ENCODE assay signal across 18 cellular contexts in the genomic region with DNA sequence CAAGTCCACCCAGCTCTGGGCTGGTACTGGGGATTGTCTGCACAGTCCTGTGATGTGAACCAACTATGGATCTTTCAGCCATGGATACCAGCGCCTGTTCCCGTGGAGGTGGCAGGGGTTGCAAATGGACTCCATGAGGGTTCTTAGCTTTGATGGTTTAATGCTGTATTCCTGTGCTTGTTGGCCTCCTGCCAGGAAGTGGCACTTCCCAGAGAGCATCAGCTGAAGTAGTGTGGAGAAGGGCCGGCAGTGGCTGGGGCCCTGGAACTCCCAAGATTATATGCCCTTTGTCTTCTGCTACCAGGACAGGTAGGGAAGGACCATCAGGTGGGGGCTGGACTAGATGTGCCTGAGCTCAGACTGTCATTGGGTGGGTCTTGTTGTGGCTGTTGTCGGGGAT.
DNase-seq lines count a peak whose midpoint lies in the region; ATAC-seq, FAIRE-seq and TF ChIP-seq lines count a peak whose summit lies in the region.
"Had no signal": no experiment of that assay in that cellular context is flagged by ENCODE, and none has a peak within 500 bp of the region (broad histone marks: within the 10 kb centered on the region; RNA-seq: fewer than 3 reads in every experiment).

No MANE protein-coding gene starts in this region.

- H3K4me1 ChIP-seq in BE2C (no peaks in the 10 kb centered on the region), K562 (replicated peaks in 1 of 2; ENCODE audit: control insufficient read depth in 2 of 2, insufficient read depth in 2 of 2, low read length in 2 of 2) (no peaks in the 10 kb centered on the region), pancreas (no peaks in the 10 kb centered on the region), heart right ventricle (no peaks in the 10 kb centered on the region)
- H3K4me1 ChIP-seq: A549 had no signal

- no peaks in the 10 kb centered on the region for H3K9me3 ChIP-seq in BE2C
- peaks cover 2% of the 10 kb centered on the region; the same call in 1 of the 2 replicates for H3K9me3 ChIP-seq in K562 (replicated peaks; ENCODE audit: control insufficient read depth, insufficient read depth, low read depth, low read length)
- H3K9me3 ChIP-seq in pancreas: no peaks in the 10 kb centered on the region
- peaks cover 0 to 28% (median 0%) of the 10 kb centered on the region in 11 donors for H3K9me3 ChIP-seq in heart right ventricle
- H3K9me3 ChIP-seq: A549 had no signal

- TF ChIP-seq EP300 in K562 (IDR thresholded peaks at IDR 0.05; ENCODE audit: low read length): no peak

- no peak for TF ChIP-seq CTCF in BE2C (IDR thresholded peaks at IDR 0.05; ENCODE audit: low read depth, low read length)
- TF ChIP-seq CTCF in K562 (IDR thresholded peaks at IDR 0.05 in 2 of 3, conservative IDR thresholded peaks at IDR 0.05 in 1 of 3; ENCODE audit: insufficient read depth in 2 of 3, low read depth in 1 of 3, low read length in 3 of 3): no peak
- no peak for TF ChIP-seq CTCF in pancreas (IDR thresholded peaks at IDR 0.05)
- TF ChIP-seq CTCF in heart right ventricle (IDR thresholded peaks at IDR 0.05): no peak

- no peaks in the 10 kb centered on the region for H3K9me1 ChIP-seq in K562 (ENCODE audit: control insufficient read depth, insufficient read depth, low read length)

- no peak for TF ChIP-seq POLR2A in K562 (conservative IDR thresholded peaks at IDR 0.05)

- H3K4me2 ChIP-seq in K562 (ENCODE audit: insufficient read depth, low read length): no peak overlapping the region
- H3K4me2 ChIP-seq: A549 had no signal

- intact Hi-C loops in K562 (cut with micrococcal nuclease) (no loop called here), pancreas (cut with DNase I) (no loop called here), heart right ventricle (cut with DNase I) (no loop called here)

- ATAC-seq in K562 (no peak), pancreas (no peak), heart right ventricle (no peak), HG02981 (IDR thresholded peaks at IDR 0.05; ENCODE audit: unreplicated experiment) (no peak)
- ATAC-seq: A549; CD8-positive, alpha-beta T cell had no signal

- BruUV-seq in K562 (replicated peaks; lab: Mats Ljungman, UMichigan): no TSS peak

- no peak overlapping the region for H2AFZ ChIP-seq in K562 (ENCODE audit: low read depth, low read length)

- in situ Hi-C loops in K562 (cut with MboI): no loop called here

- no peak overlapping the region for H3K9ac ChIP-seq in K562 (ENCODE audit: insufficient read depth in 1 of 2, low read depth in 2 of 2, low read length in 2 of 2)

- FAIRE-seq in K562 (lab: Jason Lieb, UNC) (no peak), pancreas (lab: Jason Lieb, UNC) (no peak), urothelium cell line (lab: Jason Lieb, UNC) (no peak)
- FAIRE-seq: A549, D721Med, G401.6, GM12892, GM19239 had no signal

- no peaks in the 10 kb centered on the region for H3K79me2 ChIP-seq in K562 (ENCODE audit: control insufficient read depth, insufficient read depth, low read length)

- H3K36me3 ChIP-seq in BE2C: no peaks in the 10 kb centered on the region
- no peaks in the 10 kb centered on the region for H3K36me3 ChIP-seq in K562 (ENCODE audit: control insufficient read depth, insufficient read depth, low read length)
- no peaks in the 10 kb centered on the region for H3K36me3 ChIP-seq in pancreas
- no peaks in the 10 kb centered on the region for H3K36me3 ChIP-seq in heart right ventricle

- TF ChIP-seq RAD21 in K562 (CRISPR knock-in tag; conservative IDR thresholded peaks at IDR 0.05 in 1 of 2, IDR thresholded peaks at IDR 0.05 in 1 of 2): no peak

- H3K27me3 ChIP-seq in BE2C (no peaks in the 10 kb centered on the region; the same call in 1 of the 2 replicates), K562 (ENCODE audit: control insufficient read depth in 2 of 2, insufficient read depth in 2 of 2, low read length in 2 of 2) (no peaks in the 10 kb centered on the region), pancreas (no peaks in the 10 kb centered on the region), heart right ventricle (no peaks in the 10 kb centered on the region)

- H4K20me1 ChIP-seq in K562 (replicated peaks; ENCODE audit: control insufficient read depth, insufficient read depth, low read length): no peaks in the 10 kb centered on the region

- CTCF ChIA-PET in K562 (lab: Yijun Ruan, JAX; ENCODE audit: low intra/inter-chr PET ratio): no interaction called here

- POLR2A ChIA-PET in K562 (lab: Yijun Ruan, JAX): no interaction called here

- H3K27ac ChIP-seq in K562 (ENCODE audit: extremely low read depth, low read depth, low read length): no peak overlapping the region
- H3K27ac ChIP-seq in pancreas: no peak overlapping the region
- H3K27ac ChIP-seq in heart right ventricle: no peak overlapping the region
- H3K27ac ChIP-seq: A549, HL-60 had no signal

- DNase-seq in BE2C: peak; percentile 18
- DNase-seq in Daoy (ENCODE audit: low read depth): peak; percentile 1
- DNase-seq in K562 (ENCODE audit: extremely low read depth in 1 of 4, low spot score in 3 of 4): no peak
- DNase-seq in pancreas: peak in 4 of 6 donors; percentile 7 to 43 (median 26)
- no peak for DNase-seq in heart right ventricle
- no peak for DNase-seq in urothelium cell line (ENCODE audit: low spot score)
- DNase-seq: CD8-positive, alpha-beta T cell; COR-L47; DMS79; EL; HCEC 1CT had no signal

- WGBS in K562 (ENCODE audit: insufficient coverage, low coverage, missing lambda C conversion rate): 25% methylated on average over 4 of the region's 4 CpGs
- 82 to 88% methylated on average over 4 of the region's 4 CpGs for WGBS in pancreas, 2 donors
- WGBS in heart right ventricle, 2 donors: 83 to 90% methylated on average over 4 of the region's 4 CpGs

- H3K4me3 ChIP-seq in BE2C (ENCODE audit: low read depth, low read length) (no peak overlapping the region), K562 (no peak overlapping the region), pancreas (no peak overlapping the region), heart right ventricle (no peak overlapping the region)
- H3K4me3 ChIP-seq: A549 had no signal

TF ChIP-seq in K562, 482 proteins besides CTCF, POLR2A, EP300 and RAD21:
- no peak for TF ChIP-seq TCF7L2 (IDR thresholded peaks at IDR 0.05; ENCODE audit: low read depth, low read length)
- peak; percentile 65 for TF ChIP-seq NFIC (IDR thresholded peaks at IDR 0.05)
TF ChIP-seq in K562: peak in this region for 1.

Comparison
In these comparisons a context has a peak if more than half of its experiments do, and no peak if none do; other contexts are left out.
1. DNase-seq: peak in BE2C (single experiment), Daoy (single experiment) and pancreas (4 of 6); none in K562 (0 of 4), heart right ventricle (0 of 2) and urothelium cell line (single experiment).